18 cellular contexts compared by ENCODE assay signal in the genomic region with DNA sequence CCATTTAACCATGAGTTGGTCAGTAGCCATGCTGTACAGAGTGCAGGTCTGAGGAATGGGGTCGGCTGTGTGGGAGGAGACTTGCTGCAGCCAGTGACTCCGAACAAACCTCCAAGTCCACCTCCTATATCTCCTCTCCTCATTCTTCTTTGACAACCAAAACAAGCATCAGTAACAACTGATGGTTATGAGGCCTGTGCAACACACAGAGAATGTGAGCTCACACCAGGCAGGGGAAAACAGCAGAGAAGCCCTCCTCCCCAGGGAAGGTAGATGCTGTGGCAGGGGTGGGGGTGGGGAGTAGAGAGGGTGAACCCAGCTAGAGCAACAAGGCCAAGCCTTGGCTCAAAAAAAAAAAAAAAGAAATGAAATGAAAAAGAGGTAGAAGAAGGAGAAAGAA. TPM values are rescaled to one million over a fixed set of nuclear protein-coding genes. Genes with fewer than 3 reads are reported as not detected.
DNase-seq lines count a peak whose midpoint lies in the region; ATAC-seq, FAIRE-seq and TF ChIP-seq lines count a peak whose summit lies in the region.
"Had no signal": no experiment of that assay in that cellular context is flagged by ENCODE, and none has a peak within 500 bp of the region (broad histone marks: within the 10 kb centered on the region; RNA-seq: fewer than 3 reads in every experiment).

No MANE protein-coding gene starts in this region.

- TF ChIP-seq EP300 in H1 (IDR thresholded peaks at IDR 0.05; ENCODE audit: borderline replicate concordance in 1 of 2, low read depth in 2 of 2, low read length in 2 of 2) (no peak), neural cell (conservative IDR thresholded peaks at IDR 0.05; ENCODE audit: poor library complexity, severe bottlenecking) (no peak), transverse colon (IDR thresholded peaks at IDR 0.05; ENCODE audit: low read depth) (no peak)

- peak overlapping the region; percentile 35 for H2BK120ac ChIP-seq in H1 (replicated peaks; ENCODE audit: low read depth, low read length)

- no peak for TF ChIP-seq POLR2A in H1 (IDR thresholded peaks at IDR 0.05; ENCODE audit: control extremely low read depth in 1 of 2, low read depth in 2 of 2, low read length in 2 of 2)
- no peak for TF ChIP-seq POLR2A in transverse colon (IDR thresholded peaks at IDR 0.05)

- no peak overlapping the region; the same call in 1 of the 2 replicates for H4K8ac ChIP-seq in H1 (ENCODE audit: extremely low read depth, insufficient read depth, low read length)

- H3K27ac ChIP-seq in GM23248 = peak overlapping the region; percentile 83
- H3K27ac ChIP-seq in PC-3 (ENCODE audit: low read length) = peak overlapping the region; percentile 90
- H3K27ac ChIP-seq in H1 (ENCODE audit: low read depth, low read length) = no peak overlapping the region
- H3K27ac ChIP-seq in neural cell (ENCODE audit: low read length) = peak overlapping the region; percentile 63
- no peak overlapping the region for H3K27ac ChIP-seq in transverse colon
- H3K27ac ChIP-seq: neutrophil had no signal

- no peaks in the 10 kb centered on the region for H3K79me1 ChIP-seq in H1 (ENCODE audit: low read depth, low read length)

- H3K56ac ChIP-seq in H1 (replicated peaks; ENCODE audit: insufficient read length, low read depth, low read length) = no peak overlapping the region

- no peak overlapping the region for H3K4ac ChIP-seq in H1 (replicated peaks; ENCODE audit: insufficient read length, low read depth, low read length)

- H3K4me2 ChIP-seq in GM23248 (ENCODE audit: unreplicated experiment) = peak overlapping the region; percentile 56
- H3K4me2 ChIP-seq in PC-3 (ENCODE audit: low read length) = peak overlapping the region; percentile 81
- peak overlapping the region; percentile 65 to 79 for H3K4me2 ChIP-seq in H1 (ENCODE audit: insufficient read depth in 1 of 2, low read depth in 2 of 2, low read length in 2 of 2)
- H3K4me2 ChIP-seq in neural cell (ENCODE audit: low read length) = peak overlapping the region; percentile 22

- H3K79me2 ChIP-seq in GM23248 (ENCODE audit: insufficient read depth) = no peaks in the 10 kb centered on the region
- no peaks in the 10 kb centered on the region for H3K79me2 ChIP-seq in PC-3 (ENCODE audit: low read length)
- H3K79me2 ChIP-seq in H1 (ENCODE audit: control insufficient read depth in 1 of 2, insufficient read depth in 2 of 2, low read length in 2 of 2) = no peaks in the 10 kb centered on the region
- H3K79me2 ChIP-seq in neural cell (replicated peaks; ENCODE audit: insufficient read depth, low read length) = no peaks in the 10 kb centered on the region

- ATAC-seq in PC-3 = peak; percentile 9
- ATAC-seq: stimulated activated naive CD8-positive, alpha-beta T cell treated with anti-CD3 and anti-CD28 coated beads, Interleukin-15, Interleukin-2, amounts not matched to agents 100 U/mL and 50 U/mL, for 24 hours had no signal

- H3K18ac ChIP-seq in H1 (ENCODE audit: extremely low read depth, low read length) = peak overlapping the region; percentile 51; the same call in 1 of the 2 replicates

- H3K9me3 ChIP-seq in GM23248 (ENCODE audit: low read depth) = no peaks in the 10 kb centered on the region
- no peaks in the 10 kb centered on the region for H3K9me3 ChIP-seq in PC-3 (ENCODE audit: low read length)
- 0 out of 4 replicates have a peak, but pooled peaks cover 0 to 3% of the 10 kb centered on the region in 2 experiments for H3K9me3 ChIP-seq in H1 (ENCODE audit: insufficient read depth in 2 of 2, low read depth in 1 of 2, low read length in 1 of 2)
- no peaks in the 10 kb centered on the region for H3K9me3 ChIP-seq in neural cell (ENCODE audit: low read length)
- peaks cover 0 to 3% of the 10 kb centered on the region in 2 donors for H3K9me3 ChIP-seq in transverse colon
- H3K9me3 ChIP-seq: neutrophil had no signal

- H3K9me2 ChIP-seq in GM23248 (ENCODE audit: insufficient read depth) (no peaks in the 10 kb centered on the region), PC-3 (replicated peaks; ENCODE audit: low read length) (no peaks in the 10 kb centered on the region), neural cell (ENCODE audit: insufficient read depth, low read length) (no peaks in the 10 kb centered on the region)

- DNase-seq in GM23248 = peak; percentile 13
- DNase-seq in PC-3 = no peak
- DNase-seq in H1 (ENCODE audit: low read depth in 1 of 2, low spot score in 2 of 2) = no peak
- no peak for DNase-seq in DMS79 treated with DMSO at 0.1 percent for 48 hours (lab: John Stamatoyannopoulos, UW)
- DNase-seq in transverse colon = no peak
- DNase-seq in medulla oblongata (ENCODE audit: extremely low spot score) = no peak
- no peak for DNase-seq in UCSD-AML1 (lab: John Stamatoyannopoulos, UW; ENCODE audit: unreplicated experiment)
- DNase-seq: activated CD4-positive, alpha-beta T cell treated with anti-CD3 and anti-CD28 coated beads for 4 hours; activated naive CD8-positive, alpha-beta T cell treated with anti-CD3 and anti-CD28 coated beads for 36 hours; cerebellar nuclear complex; GOT3; NCI-H1694; stimulated activated naive CD8-positive, alpha-beta T cell treated with anti-CD3 and anti-CD28 coated beads, Interleukin-15, Interleukin-2, amounts not matched to agents 100 U/mL and 50 U/mL, for 24 hours had no signal

- H3K9ac ChIP-seq in GM23248 (peak overlapping the region; percentile 68), PC-3 (ENCODE audit: low read length) (peak overlapping the region; percentile 64), H1 (replicated peaks in 1 of 4; ENCODE audit: extremely low read depth in 1 of 4, low read depth in 3 of 4, low read length in 3 of 4) (no peak overlapping the region), neural cell (ENCODE audit: low read length) (peak overlapping the region; percentile 20)

- in situ Hi-C loops in GM23248 (cut with MboI) = no loop called here
- in situ Hi-C loops in transverse colon (cut with MboI; ENCODE audit: low pct_ligation_motif_present in 1 of 4, low pct_unique_long_range_greater_than_20kb in 1 of 4, low sequenced_read_pairs in 3 of 4) = no loop called here

- peak overlapping the region; percentile 26; the same call in 1 of the 2 replicates for H2AFZ ChIP-seq in GM23248
- peak overlapping the region; percentile 69 for H2AFZ ChIP-seq in PC-3 (ENCODE audit: low read length)
- H2AFZ ChIP-seq in H1 (ENCODE audit: low read length) = no peak overlapping the region
- no peak overlapping the region for H2AFZ ChIP-seq in neural cell (ENCODE audit: low read depth, low read length)

- peak overlapping the region; percentile 34 for H4K91ac ChIP-seq in H1 (replicated peaks; ENCODE audit: insufficient read length, low read length)

- intact Hi-C loops in PC-3 (cut with micrococcal nuclease) (loop anchor here (1.0 kb wide), 1 partner anchor 22 kb away; no protein-coding TSS in a partner anchor), transverse colon (cut with DNase I; ENCODE audit: low total_unique reads) (no loop called here)

- H3F3A ChIP-seq in GM23248 (ENCODE audit: insufficient read depth) (peaks cover 15% of the 10 kb centered on the region), PC-3 (ENCODE audit: low read length, unreplicated experiment) (no peaks in the 10 kb centered on the region), neural cell (ENCODE audit: insufficient read depth, low read length, poor library complexity, severe bottlenecking) (peaks cover 2% of the 10 kb centered on the region)

- no peaks in the 10 kb centered on the region for H3K27me3 ChIP-seq in GM23248 (replicated peaks; ENCODE audit: insufficient read depth)
- H3K27me3 ChIP-seq in PC-3 (ENCODE audit: low read length) = no peaks in the 10 kb centered on the region
- peaks cover 0 to 2% (median under 1%) of the 10 kb centered on the region in 4 experiments; a peak in 3 of 7 replicates for H3K27me3 ChIP-seq in H1 (replicated peaks in 1 of 4; ENCODE audit: control insufficient read depth in 3 of 4, extremely low read depth in 1 of 4, insufficient read depth in 3 of 4, low read length in 3 of 4)
- no peaks in the 10 kb centered on the region for H3K27me3 ChIP-seq in neural cell (ENCODE audit: insufficient read depth, low read depth, low read length)
- H3K27me3 ChIP-seq in transverse colon = no peaks in the 10 kb centered on the region

- H3K23me2 ChIP-seq in H1 (ENCODE audit: low read depth, low read length) = peaks cover 3% of the 10 kb centered on the region; the same call in 1 of the 2 replicates

- FAIRE-seq in H1 (lab: Jason Lieb, UNC) = no peak

- TF ChIP-seq CTCF in PC-3 (conservative IDR thresholded peaks at IDR 0.05; ENCODE audit: low read depth, low read length) (no peak), H1 (IDR thresholded peaks at IDR 0.05; ENCODE audit: control extremely low read depth in 1 of 3, insufficient read depth in 1 of 3, low read depth in 1 of 3, low read length in 3 of 3) (no peak), neural cell (IDR thresholded peaks at IDR 0.05; ENCODE audit: poor library complexity, severe bottlenecking) (no peak), transverse colon (IDR thresholded peaks at IDR 0.05) (no peak)

- no peaks in the 10 kb centered on the region for H4K20me1 ChIP-seq in GM23248 (ENCODE audit: insufficient read depth)
- H4K20me1 ChIP-seq in PC-3 (ENCODE audit: low read length) = no peaks in the 10 kb centered on the region
- no peaks in the 10 kb centered on the region for H4K20me1 ChIP-seq in H1 (replicated peaks in 1 of 2; ENCODE audit: control insufficient read depth in 1 of 2, insufficient read depth in 2 of 2, low read length in 2 of 2)
- no peaks in the 10 kb centered on the region for H4K20me1 ChIP-seq in neural cell (ENCODE audit: insufficient read depth)

- H4K5ac ChIP-seq in H1 (ENCODE audit: insufficient read length, low read depth, low read length) = no peak overlapping the region

- no peak overlapping the region for H2BK12ac ChIP-seq in H1 (ENCODE audit: low read depth, low read length)

- BruUV-seq in PC-3 (replicated peaks; lab: Mats Ljungman, UMichigan) = no TSS peak

- CTCF ChIA-PET in PC-3 (lab: Charles Lee) (interaction anchor here (0.5 kb wide), 1 partner anchor 315 kb away, joined by 3 read pairs; no protein-coding TSS in a partner anchor), H1 (lab: Charles Lee; ENCODE audit: partially characterized antibody) (interaction anchor here (0.7 to 1.1 kb wide), 3 partner anchors 9 to 108 kb away, joined by 3 read pairs; no protein-coding TSS in a partner anchor)

- peak overlapping the region; percentile 27 for H3K4me3 ChIP-seq in GM23248
- H3K4me3 ChIP-seq in PC-3 (ENCODE audit: low read length) = peak overlapping the region; percentile 30; the same call in 1 of the 2 replicates
- H3K4me3 ChIP-seq in H1 (ENCODE audit: extremely low read depth in 1 of 4, insufficient read depth in 2 of 4, low read depth in 3 of 4, low read length in 4 of 4) = peak overlapping the region in 2 of 4 experiments; percentile 15 to 46; a peak in 3 of 8 replicates
- H3K4me3 ChIP-seq in neural cell (ENCODE audit: low read length) = peak overlapping the region; percentile 39
- H3K4me3 ChIP-seq in transverse colon = no peak overlapping the region
- H3K4me3 ChIP-seq: skin epidermis had no signal

- H2AK5ac ChIP-seq in H1 (ENCODE audit: low read depth, low read length) = no peak overlapping the region

- H3K36me3 ChIP-seq in GM23248 (ENCODE audit: low read depth) (no peaks in the 10 kb centered on the region), PC-3 (ENCODE audit: low read depth, low read length) (no peaks in the 10 kb centered on the region), H1 (ENCODE audit: control insufficient read depth in 2 of 4, insufficient read depth in 4 of 4, low read length in 3 of 4) (no peaks in the 10 kb centered on the region), neural cell (ENCODE audit: insufficient read depth, low read length) (no peaks in the 10 kb centered on the region), transverse colon (no peaks in the 10 kb centered on the region)
- H3K36me3 ChIP-seq: neutrophil had no signal

- peak overlapping the region; percentile 45; the same call in 1 of the 2 replicates for H2BK5ac ChIP-seq in H1 (ENCODE audit: low read depth, low read length)

- no peak overlapping the region for H3K23ac ChIP-seq in H1 (ENCODE audit: insufficient read length)

- POLR2A ChIA-PET in PC-3 (lab: Charles Lee; ENCODE audit: unreplicated experiment) (interaction anchor here (0.6 kb wide), 1 partner anchor 18 kb away, joined by 3 read pairs; no protein-coding TSS in a partner anchor), H1 (lab: Charles Lee; ENCODE audit: partially characterized antibody) (interaction anchor here (1.1 kb wide), 1 partner anchor 14 kb away, joined by 4 read pairs; no protein-coding TSS in a partner anchor)

- no peak overlapping the region for H3K14ac ChIP-seq in H1 (ENCODE audit: insufficient read length)

- H2BK15ac ChIP-seq in H1 (ENCODE audit: low read length) = peak overlapping the region; percentile 75; the same call in 1 of the 2 replicates

- 41 to 58% methylated on average over 2 of the region's 2 CpGs for WGBS in GM23248 (ENCODE audit: low coverage in 1 of 2, low lambda C conversion rate in 2 of 2, missing lambda C conversion rate in 2 of 2), 2 experiments
- 69% methylated on average over 2 of the region's 2 CpGs; no CpG with 5 or more reads in 1 of the 2 experiments for WGBS in H1 (ENCODE audit: extremely low coverage in 1 of 2, insufficient coverage in 1 of 2, insufficient read length in 1 of 2, insufficient replicate concordance in 2 of 2, low coverage in 1 of 2, low lambda C conversion rate in 2 of 2, missing lambda C conversion rate in 1 of 2), 2 experiments
- 86% methylated on average over 2 of the region's 2 CpGs; no CpG with 5 or more reads in 1 of the 2 donors for WGBS in transverse colon (ENCODE audit: low coverage in 1 of 2), 2 donors

- H2BK20ac ChIP-seq in H1 (ENCODE audit: low read length) = peak overlapping the region; percentile 89; the same call in 1 of the 2 replicates

- no peak for TF ChIP-seq RAD21 in H1 (IDR thresholded peaks at IDR 0.05 in 1 of 2, conservative IDR thresholded peaks at IDR 0.05 in 1 of 2; ENCODE audit: low read depth in 2 of 2, low read length in 2 of 2)
- no peak for TF ChIP-seq RAD21 in neural cell (conservative IDR thresholded peaks at IDR 0.05)

- peaks cover 16% of the 10 kb centered on the region for H3K4me1 ChIP-seq in GM23248 (ENCODE audit: insufficient read depth)
- peaks cover 18% of the 10 kb centered on the region for H3K4me1 ChIP-seq in PC-3 (ENCODE audit: insufficient read depth, low read length)
- H3K4me1 ChIP-seq in H1 (replicated peaks in 1 of 4; ENCODE audit: control insufficient read depth in 3 of 4, insufficient read depth in 4 of 4, low read length in 3 of 4) = peaks cover 4 to 11% (median 9%) of the 10 kb centered on the region in 4 experiments
- H3K4me1 ChIP-seq in transverse colon = no peaks in the 10 kb centered on the region

RNA-seq across cellular contexts. Expression of a gene that starts 12.3 kb away (rescaled TPM):
- under 0.01 and 0.51 TPM in 2 replicates for total RNA-seq in GM23248 (2014; rRNA removed; shearing (Covaris generic))
- 0.20 and 0.30 TPM in 2 replicates for polyA plus RNA-seq in GM23248 (2016; fragmentation: Nextera tagmentation; extraction: Ambion mirVana)
- not detected in 2 replicates for total RNA-seq in PC-3 (2014; rRNA removed)
- total RNA-seq in H1 (2021; fragmentation: NEBNext Ultra II Directional; extraction: Animal tissue kit (Norgen Biotek cat#: 25700)) = not detected in 2 replicates
- 0.02 TPM in 1 of 2 replicates, not detected in the other for polyA plus RNA-seq in H1 (2011; rRNA removed)
- polyA plus RNA-seq in H1 (2011; cell fraction: cytosol; rRNA removed) = 0.04 TPM
- 0.06 TPM for polyA plus RNA-seq in H1 (2011; cell fraction: nucleus; rRNA removed)
- not detected in 4 replicates for polyA plus RNA-seq in H1 (2012, experiment 1 of 2)
- polyA plus RNA-seq in H1 (2012, experiment 2 of 2) = not detected
- 0.02 TPM for polyA plus RNA-seq in H1 (2013, experiment 1 of 2)
- not detected for polyA plus RNA-seq in H1 (2013, experiment 2 of 2)
- not detected in 2 replicates for polyA minus RNA-seq in H1 (2011; rRNA and poly(A)+ RNA removed)
- not detected for polyA minus RNA-seq in H1 (2011; cell fraction: cytosol; rRNA and poly(A)+ RNA removed)
- not detected for polyA minus RNA-seq in H1 (2011; cell fraction: nucleus; rRNA and poly(A)+ RNA removed)
- polyA plus RNA-seq in neural cell = 0.64 and 1.1 TPM in 2 replicates
- polyA minus RNA-seq in neural cell = 0.49 and 0.81 TPM in 2 replicates
- total RNA-seq in transverse colon = 1 to 10 TPM in 2 of 4 donors, under 1 TPM in 1, not detected in 1; 0.40 to 1.8 (median 1.6) TPM
- total RNA-seq: activated naive CD8-positive, alpha-beta T cell treated with anti-CD3 and anti-CD28 coated beads for 36 hours; epithelial cell of proximal tubule; liver had no signal
- polyA plus RNA-seq: liver had no signal

Comparison
In these comparisons a context has a peak if more than half of its experiments do, and no peak if none do; other contexts are left out.
1. H2AFZ ChIP-seq: peak in GM23248 (single experiment) and PC-3 (single experiment); none in H1 (single experiment) and neural cell (single experiment).
2. H3K27ac ChIP-seq: peak in GM23248 (single experiment), PC-3 (single experiment) and neural cell (single experiment); none in H1 (single experiment) and transverse colon (0 of 4).
3. H3K4me2 ChIP-seq: peak in every context shown above with its lines; median percentile 81 in PC-3; 72 in H1; 56 in GM23248; 22 in neural cell.
4. H3K4me3 ChIP-seq: peak in GM23248 (single experiment), PC-3 (single experiment) and neural cell (single experiment); none in transverse colon (0 of 4).
5. H3K9ac ChIP-seq: peak in GM23248 (single experiment), PC-3 (single experiment) and neural cell (single experiment); none in H1 (0 of 4).